19 cellular contexts compared by ENCODE assay signal in the genomic region with DNA sequence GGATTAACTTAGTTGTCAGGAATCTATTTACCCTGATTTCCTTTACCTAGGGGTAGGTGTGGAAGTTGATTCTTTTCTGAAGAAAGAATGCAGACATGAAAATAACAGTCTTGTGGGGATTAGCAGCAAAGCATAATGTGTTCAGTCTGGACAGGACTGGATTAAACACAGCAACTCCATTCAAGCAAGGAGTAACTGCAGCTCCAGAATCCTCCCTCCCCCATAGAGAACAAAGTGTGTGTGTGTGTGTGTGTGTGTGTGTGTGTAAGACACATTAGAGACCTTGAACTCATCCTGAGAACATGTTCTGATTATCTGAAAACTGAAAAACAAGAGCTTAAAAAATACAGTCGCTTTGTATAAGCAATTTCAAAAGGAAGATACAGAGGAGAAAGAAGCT. TPM values are rescaled to one million over a fixed set of nuclear protein-coding genes. Genes with fewer than 3 reads are reported as not detected.
A peak's percentile ranks its signal among the peaks of the same experiment; 100 is the strongest.
DNase-seq lines count a peak whose midpoint lies in the region; ATAC-seq, FAIRE-seq and TF ChIP-seq lines count a peak whose summit lies in the region.
"Had no signal": no experiment of that assay in that cellular context is flagged by ENCODE, and none has a peak within 500 bp of the region (broad histone marks: within the 10 kb centered on the region; RNA-seq: fewer than 3 reads in every experiment).

No MANE protein-coding gene starts in this region.

- no peak for FAIRE-seq in urothelium cell line (lab: Jason Lieb, UNC)

- no peaks in the 10 kb centered on the region for H3K36me3 Mint-ChIP-seq in nephron (ENCODE audit: low read depth)

- in situ Hi-C loops in HAP-1 (cut with MboI; ENCODE audit: low sequenced_read_pairs): no loop called here

- no peak overlapping the region for H3K23ac ChIP-seq in trophoblast cell (ENCODE audit: low read length)

- H3K4me2 ChIP-seq in trophoblast cell (ENCODE audit: low read length): no peak overlapping the region

- no peaks in the 10 kb centered on the region for H3K79me1 ChIP-seq in trophoblast cell (ENCODE audit: low read length)

- H2BK5ac ChIP-seq in trophoblast cell (ENCODE audit: low read depth, low read length, poor library complexity): no peak overlapping the region

- no peak overlapping the region for H4K91ac ChIP-seq in trophoblast cell (ENCODE audit: low read depth, low read length)

- no peak overlapping the region for H2AK5ac ChIP-seq in trophoblast cell (ENCODE audit: low read length)

- no peak overlapping the region for H4K8ac ChIP-seq in trophoblast cell (ENCODE audit: low read depth, low read length)

- TF ChIP-seq CTCF in WERI-Rb-1 (IDR thresholded peaks at IDR 0.05; ENCODE audit: low read depth, low read length) (no peak), nephron (IDR thresholded peaks at IDR 0.05; ENCODE audit: unreplicated experiment in 3 of 3) (no peak)

- H2BK120ac ChIP-seq in trophoblast cell (ENCODE audit: insufficient read depth, low read length, poor library complexity): no peak overlapping the region

- no peaks in the 10 kb centered on the region for H3K79me2 ChIP-seq in trophoblast cell (ENCODE audit: control insufficient read depth, insufficient read depth, low read length, poor library complexity)

- H3K9ac ChIP-seq in trophoblast cell (ENCODE audit: low read length): no peak overlapping the region

- peaks cover 3% of the 10 kb centered on the region; the same call in 1 of the 2 replicates for H3K4me1 ChIP-seq in HAP-1
- no peaks in the 10 kb centered on the region for H3K4me1 ChIP-seq in trophoblast cell (ENCODE audit: control insufficient read depth in 1 of 2, insufficient read depth in 2 of 2, low read length in 2 of 2)

- H3K27me3 ChIP-seq in HAP-1 (ENCODE audit: low read depth) (0 out of 2 replicates have a peak, but pooled peaks cover 3% of the 10 kb centered on the region), WERI-Rb-1 (ENCODE audit: insufficient read depth, low read depth, severe bottlenecking) (no peaks in the 10 kb centered on the region), trophoblast cell (ENCODE audit: insufficient read depth, low read length) (no peaks in the 10 kb centered on the region)

- H3K4me3 Mint-ChIP-seq in nephron: peak overlapping the region in 2 of 3 experiments; percentile 79 to 86
- no peak overlapping the region for H3K4me3 Mint-ChIP-seq in stimulated activated naive CD8-positive, alpha-beta T cell treated with anti-CD3 and anti-CD28 coated beads, Interleukin-15, amount 100 ng/mL, for 72 hours

- H3K14ac ChIP-seq in trophoblast cell (ENCODE audit: low read length): no peak overlapping the region

- H3K9me3 ChIP-seq in HAP-1 (no peaks in the 10 kb centered on the region), WERI-Rb-1 (ENCODE audit: severe bottlenecking) (peaks cover 6% of the 10 kb centered on the region), trophoblast cell (ENCODE audit: insufficient read depth, low read depth, low read length) (no peaks in the 10 kb centered on the region)

- H3K36me3 ChIP-seq in HAP-1 (replicated peaks): no peaks in the 10 kb centered on the region
- H3K36me3 ChIP-seq in WERI-Rb-1: no peaks in the 10 kb centered on the region
- H3K36me3 ChIP-seq in trophoblast cell (ENCODE audit: control insufficient read depth in 1 of 2, insufficient read depth in 2 of 2, low read length in 2 of 2): no peaks in the 10 kb centered on the region

- peaks cover 50% of the 10 kb centered on the region for H3K4me1 Mint-ChIP-seq in nephron
- no peaks in the 10 kb centered on the region for H3K4me1 Mint-ChIP-seq in stimulated activated naive CD8-positive, alpha-beta T cell treated with anti-CD3 and anti-CD28 coated beads, Interleukin-15, amount 100 ng/mL, for 72 hours

- peaks cover 4% of the 10 kb centered on the region for H3K27me3 Mint-ChIP-seq in nephron (ENCODE audit: low read depth)
- H3K27me3 Mint-ChIP-seq in stimulated activated naive CD8-positive, alpha-beta T cell treated with anti-CD3 and anti-CD28 coated beads, Interleukin-15, amount 100 ng/mL, for 72 hours: peaks cover 7% of the 10 kb centered on the region

- H3K4me3 ChIP-seq in HAP-1 (no peak overlapping the region), WERI-Rb-1 (ENCODE audit: low read depth, low read length) (no peak overlapping the region), trophoblast cell (ENCODE audit: low read depth, low read length) (no peak overlapping the region)
- H3K4me3 ChIP-seq: SK-N-MC had no signal

- no peak overlapping the region for H2BK12ac ChIP-seq in trophoblast cell (ENCODE audit: low read length)

- peak overlapping the region; percentile 85 for H3K27ac ChIP-seq in WERI-Rb-1
- H3K27ac ChIP-seq in trophoblast cell (ENCODE audit: low read depth, low read length): no peak overlapping the region
- H3K27ac ChIP-seq: SK-N-MC had no signal

- no peak overlapping the region for H2AFZ ChIP-seq in trophoblast cell (ENCODE audit: insufficient read depth, low read length, poor library complexity)

- DNase-seq in HAP-1 (ENCODE audit: low spot score in 2 of 2) (peak; percentile 18 to 23), WERI-Rb-1 (peak; percentile 87), renal cortical epithelial cell (ENCODE audit: low read depth) (peak; percentile 73), urothelium cell line (ENCODE audit: low spot score) (no peak), trophoblast cell (no peak), amygdala (lab: John Stamatoyannopoulos, UW) (no peak)
- no peak for DNase-seq in stimulated activated naive CD8-positive, alpha-beta T cell treated with anti-CD3 and anti-CD28 coated beads, Interleukin-15, amount 100 ng/mL, for 72 hours
- DNase-seq: COR-L47, DMS79, GOT3, KG1, NCI-H1436 treated with DMSO at 0.1 percent for 48 hours, NCI-H2029 treated with DMSO at 0.1 percent for 48 hours, NCI-H2171 treated with DMSO at 0.1 percent for 48 hours, NCI-H446 treated with DMSO at 0.1 percent for 48 hours, NCI-H748 treated with DMSO at 0.1 percent for 48 hours had no signal

- ATAC-seq in stimulated activated naive CD8-positive, alpha-beta T cell treated with anti-CD3 and anti-CD28 coated beads, Interleukin-15, amount 100 ng/mL, for 72 hours: no peak
- ATAC-seq: Right ventricle myocardium inferior had no signal

- no peak overlapping the region for H3K4ac ChIP-seq in trophoblast cell (ENCODE audit: low read depth, low read length)

- no peak overlapping the region for H3K18ac ChIP-seq in trophoblast cell (ENCODE audit: low read length)

- no peak overlapping the region for H4K12ac ChIP-seq in trophoblast cell (ENCODE audit: low read depth, low read length)

- H3K9me3 Mint-ChIP-seq in nephron: no peaks in the 10 kb centered on the region
- H3K9me3 Mint-ChIP-seq in stimulated activated naive CD8-positive, alpha-beta T cell treated with anti-CD3 and anti-CD28 coated beads, Interleukin-15, amount 100 ng/mL, for 72 hours: no peaks in the 10 kb centered on the region

- no CpG with 5 or more reads among the region's 1 CpG for WGBS in trophoblast cell (ENCODE audit: extremely low coverage, insufficient coverage, insufficient read length)

- H3K27ac Mint-ChIP-seq in nephron: peak overlapping the region; percentile 70 to 79 (median 72)
- no peak overlapping the region for H3K27ac Mint-ChIP-seq in stimulated activated naive CD8-positive, alpha-beta T cell treated with anti-CD3 and anti-CD28 coated beads, Interleukin-15, amount 100 ng/mL, for 72 hours

RNA-seq across cellular contexts. Expression of gene C4orf54, which starts 9.3 kb away (rescaled TPM):
- 0.05 TPM in 1 of 2 replicates, not detected in the other for total RNA-seq in renal cortical epithelial cell
- not detected in 2 replicates for polyA plus RNA-seq in trophoblast cell (2013)

Comparison
In these comparisons a context has a peak if more than half of its experiments do, and no peak if none do; other contexts are left out.
1. DNase-seq: peak in HAP-1 (2 of 2), WERI-Rb-1 (single experiment) and renal cortical epithelial cell (single experiment); none in urothelium cell line (single experiment), trophoblast cell (0 of 2), amygdala (0 of 56) and stimulated activated naive CD8-positive, alpha-beta T cell treated with anti-CD3 and anti-CD28 coated beads, Interleukin-15, amount 100 ng/mL, for 72 hours (0 of 2).
2. H3K27ac Mint-ChIP-seq: peak in nephron (3 of 3); none in stimulated activated naive CD8-positive, alpha-beta T cell treated with anti-CD3 and anti-CD28 coated beads, Interleukin-15, amount 100 ng/mL, for 72 hours (0 of 2).
3. H3K4me3 Mint-ChIP-seq: peak in nephron (2 of 3); none in stimulated activated naive CD8-positive, alpha-beta T cell treated with anti-CD3 and anti-CD28 coated beads, Interleukin-15, amount 100 ng/mL, for 72 hours (0 of 2).